In the genomic region with DNA sequence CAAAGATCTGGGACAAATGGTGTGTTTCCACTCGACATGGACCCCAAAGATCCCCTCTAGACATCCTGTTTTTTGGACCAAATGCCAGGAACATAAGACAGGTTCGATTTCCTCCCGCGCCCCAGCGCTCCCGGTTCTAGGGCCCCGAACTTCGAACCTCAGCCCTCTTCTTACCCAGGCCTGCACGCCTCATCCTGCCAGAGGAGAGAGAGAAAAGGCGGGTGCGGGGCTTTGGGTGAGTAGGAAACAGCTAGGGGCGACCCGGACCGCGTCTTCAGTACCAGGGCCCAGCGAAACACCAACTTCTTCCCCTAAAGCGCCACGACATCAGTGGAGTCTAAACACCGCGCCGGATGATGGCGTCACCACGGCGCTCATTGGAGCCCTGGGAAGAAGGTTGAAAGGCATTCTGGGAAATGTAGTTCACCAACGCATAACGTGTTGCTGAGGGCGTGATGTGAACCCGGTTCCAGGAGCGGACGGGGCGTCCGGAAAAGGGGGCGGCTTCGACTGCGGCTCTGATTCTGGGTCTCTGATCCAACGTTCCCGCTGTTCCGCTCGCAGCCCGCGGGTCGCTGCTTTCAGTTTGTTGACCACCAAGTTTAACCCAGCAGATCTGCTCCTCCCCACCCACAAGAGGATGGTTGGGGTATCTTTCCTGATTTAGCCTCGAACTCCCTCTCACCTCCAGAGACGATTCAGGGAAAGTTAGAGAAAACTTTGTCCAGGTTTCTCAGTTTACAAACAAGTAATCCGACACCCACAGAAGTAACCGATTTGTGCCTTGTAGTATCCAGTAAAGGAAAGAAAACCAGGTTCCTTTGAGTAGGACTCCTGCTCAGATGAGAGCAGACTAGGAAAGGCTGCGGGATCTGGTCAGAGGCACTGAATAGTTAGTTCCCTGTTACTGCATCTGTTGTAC, we compare ENCODE assay signal across 8 cellular contexts. TPM values are rescaled to one million over a fixed set of nuclear protein-coding genes. Genes with fewer than 3 reads are reported as not detected.
DNase-seq lines count a peak whose midpoint lies in the region; ATAC-seq and TF ChIP-seq lines count a peak whose summit lies in the region.

A gene with protein sequence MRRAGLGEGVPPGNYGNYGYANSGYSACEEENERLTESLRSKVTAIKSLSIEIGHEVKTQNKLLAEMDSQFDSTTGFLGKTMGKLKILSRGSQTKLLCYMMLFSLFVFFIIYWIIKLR (minus strand): TSS at position 332 of the 922 bp plus-strand sequence. CDS start 139 bp downstream, at position 193.

- H3K27ac ChIP-seq in SK-N-MC: 0 out of 2 replicates have a peak within 1 kb of the TSS, but pooled peaks have one; percentile 11
- H3K27ac ChIP-seq in gastroesophageal sphincter: peak within 1 kb of the TSS; percentile 82 to 89 (median 86)
- peak within 1 kb of the TSS; percentile 55 for H3K27ac ChIP-seq in neutrophil
- H3K27ac ChIP-seq in substantia nigra (ENCODE audit: low read depth, low read length, poor library complexity, severe bottlenecking): peak within 1 kb of the TSS; percentile 62

- CTCF ChIA-PET in activated naive CD4-positive, alpha-beta T cell treated with anti-CD3 and anti-CD28 coated beads, Interleukin-2, amount 10 ng/mL, durations not matched to agents 7 days and 5 days (lab: Charles Lee): no interaction called here

- TF ChIP-seq POLR2A in NB4 (IDR thresholded peaks at IDR 0.05; ENCODE audit: extremely low read depth, insufficient read length) (peak; percentile 80), gastroesophageal sphincter (IDR thresholded peaks at IDR 0.05) (peak; percentile 39 to 52)

- TF ChIP-seq CTCF in HFFc6 (IDR thresholded peaks at IDR 0.05) (no peak), NB4 (IDR thresholded peaks at IDR 0.05; ENCODE audit: low read depth, low read length) (no peak), gastroesophageal sphincter (IDR thresholded peaks at IDR 0.05) (peak in 1 of 4 experiments; percentile 25), neutrophil (IDR thresholded peaks at IDR 0.05) (no peak)

- 1 to 5% methylated on average over 3 to 23 of the region's 47 CpGs for WGBS in gastroesophageal sphincter (ENCODE audit: low coverage in 1 of 2), 2 donors

- peak within 1 kb of the TSS; percentile 85 for H3K4me3 ChIP-seq in NB4 (ENCODE audit: low read depth, low read length)
- peak within 1 kb of the TSS; percentile 96 for H3K4me3 ChIP-seq in SK-N-MC
- H3K4me3 ChIP-seq in gastroesophageal sphincter: peak within 1 kb of the TSS; percentile 75 to 96
- peak within 1 kb of the TSS; percentile 67 to 69 for H3K4me3 ChIP-seq in neutrophil (ENCODE audit: low read depth in 1 of 2, low read length in 1 of 2)

- H3K9me3 ChIP-seq in SK-N-MC (ENCODE audit: low read depth, low read length): no peaks in the 10 kb centered on the region; the same call in 1 of the 2 replicates
- no peaks in the 10 kb centered on the region for H3K9me3 ChIP-seq in gastroesophageal sphincter
- H3K9me3 ChIP-seq in neutrophil: no peaks in the 10 kb centered on the region

- TF ChIP-seq EP300 in gastroesophageal sphincter (IDR thresholded peaks at IDR 0.05): no peak

- H3K4me3 Mint-ChIP-seq in HFFc6: peak within 1 kb of the TSS; percentile 96
- peak within 1 kb of the TSS; percentile 96 for H3K4me3 Mint-ChIP-seq in activated naive CD4-positive, alpha-beta T cell treated with anti-CD3 and anti-CD28 coated beads, Interleukin-2, amount 10 ng/mL, durations not matched to agents 7 days and 5 days

- H3K36me3 ChIP-seq in SK-N-MC (ENCODE audit: insufficient read depth, low read length) (no peaks in the 10 kb centered on the region), gastroesophageal sphincter (peaks cover 0 to 5% of the 10 kb centered on the region in 2 donors), neutrophil (no peaks in the 10 kb centered on the region)

- H3K4me1 ChIP-seq in gastroesophageal sphincter (peaks cover 0 to 37% (median 2%) of the 10 kb centered on the region in 3 donors), neutrophil (ENCODE audit: control insufficient read depth in 1 of 2, insufficient read depth in 1 of 2, low read depth in 1 of 2, low read length in 1 of 2) (peaks cover 8 to 12% of the 10 kb centered on the region in 2 experiments)

- H3K27me3 ChIP-seq in gastroesophageal sphincter (no peaks in the 10 kb centered on the region), neutrophil (peaks cover 39% of the 10 kb centered on the region)

- peak within 1 kb of the TSS; percentile 96 for H3K9ac ChIP-seq in SK-N-MC (ENCODE audit: insufficient read length)

- H3K9me3 Mint-ChIP-seq in HFFc6: no peaks in the 10 kb centered on the region
- H3K9me3 Mint-ChIP-seq in activated naive CD4-positive, alpha-beta T cell treated with anti-CD3 and anti-CD28 coated beads, Interleukin-2, amount 10 ng/mL, durations not matched to agents 7 days and 5 days: no peaks in the 10 kb centered on the region

- peaks cover 9% of the 10 kb centered on the region for H3K36me3 Mint-ChIP-seq in HFFc6 (ENCODE audit: low read depth)
- H3K36me3 Mint-ChIP-seq in activated naive CD4-positive, alpha-beta T cell treated with anti-CD3 and anti-CD28 coated beads, Interleukin-2, amount 10 ng/mL, durations not matched to agents 7 days and 5 days: no peaks in the 10 kb centered on the region

- peak; percentile 98 for ATAC-seq in gastroesophageal sphincter

- peak; percentile 85 for DNase-seq in GM04503 (ENCODE audit: low read depth)
- DNase-seq in HFFc6: peak; percentile 94
- DNase-seq in NB4 (ENCODE audit: low read depth): peak; percentile 96
- DNase-seq in SK-N-MC (ENCODE audit: low read depth, low spot score): peak; percentile 83
- peak; percentile 95 for DNase-seq in activated naive CD4-positive, alpha-beta T cell treated with anti-CD3 and anti-CD28 coated beads, Interleukin-2, amount 10 ng/mL, durations not matched to agents 7 days and 5 days
- peak; percentile 50 to 95 (median 88) for DNase-seq in substantia nigra (lab: John Stamatoyannopoulos, UW)

- H3K27me3 Mint-ChIP-seq in HFFc6 (ENCODE audit: insufficient read depth): no peaks in the 10 kb centered on the region; the same call in 1 of the 2 replicates
- peaks cover 20% of the 10 kb centered on the region for H3K27me3 Mint-ChIP-seq in activated naive CD4-positive, alpha-beta T cell treated with anti-CD3 and anti-CD28 coated beads, Interleukin-2, amount 10 ng/mL, durations not matched to agents 7 days and 5 days

- H3K4me1 Mint-ChIP-seq in HFFc6 (ENCODE audit: low read depth): peaks cover 47% of the 10 kb centered on the region
- peaks cover 34% of the 10 kb centered on the region for H3K4me1 Mint-ChIP-seq in activated naive CD4-positive, alpha-beta T cell treated with anti-CD3 and anti-CD28 coated beads, Interleukin-2, amount 10 ng/mL, durations not matched to agents 7 days and 5 days

- H3K27ac Mint-ChIP-seq in HFFc6: peak within 1 kb of the TSS; percentile 98
- peak within 1 kb of the TSS; percentile 93 for H3K27ac Mint-ChIP-seq in activated naive CD4-positive, alpha-beta T cell treated with anti-CD3 and anti-CD28 coated beads, Interleukin-2, amount 10 ng/mL, durations not matched to agents 7 days and 5 days

RNA-seq across cellular contexts. Expression of the gene that starts here (rescaled TPM):
- 10 to 100 TPM; 26.4 to 36.5 (median 30.5) TPM for total RNA-seq in HFFc6 (2021; fragmentation: NEBNext Ultra II Directional; extraction: Animal tissue kit (Norgen Biotek cat#: 25700))
- 10 to 100 TPM; 13.4 to 22.7 (median 19.4) TPM for total RNA-seq in gastroesophageal sphincter

Comparison
In these comparisons a context has a peak if more than half of its experiments do, and no peak if none do; other contexts are left out.
1. Peak in every context shown above with its lines: DNase-seq, ATAC-seq, H3K4me3 ChIP-seq and H3K27ac ChIP-seq.
2. H3K27ac ChIP-seq: peak in every context shown above with its lines; median percentile 86 in gastroesophageal sphincter; 62 in substantia nigra; 55 in neutrophil; 11 in SK-N-MC.